In the genomic region with DNA sequence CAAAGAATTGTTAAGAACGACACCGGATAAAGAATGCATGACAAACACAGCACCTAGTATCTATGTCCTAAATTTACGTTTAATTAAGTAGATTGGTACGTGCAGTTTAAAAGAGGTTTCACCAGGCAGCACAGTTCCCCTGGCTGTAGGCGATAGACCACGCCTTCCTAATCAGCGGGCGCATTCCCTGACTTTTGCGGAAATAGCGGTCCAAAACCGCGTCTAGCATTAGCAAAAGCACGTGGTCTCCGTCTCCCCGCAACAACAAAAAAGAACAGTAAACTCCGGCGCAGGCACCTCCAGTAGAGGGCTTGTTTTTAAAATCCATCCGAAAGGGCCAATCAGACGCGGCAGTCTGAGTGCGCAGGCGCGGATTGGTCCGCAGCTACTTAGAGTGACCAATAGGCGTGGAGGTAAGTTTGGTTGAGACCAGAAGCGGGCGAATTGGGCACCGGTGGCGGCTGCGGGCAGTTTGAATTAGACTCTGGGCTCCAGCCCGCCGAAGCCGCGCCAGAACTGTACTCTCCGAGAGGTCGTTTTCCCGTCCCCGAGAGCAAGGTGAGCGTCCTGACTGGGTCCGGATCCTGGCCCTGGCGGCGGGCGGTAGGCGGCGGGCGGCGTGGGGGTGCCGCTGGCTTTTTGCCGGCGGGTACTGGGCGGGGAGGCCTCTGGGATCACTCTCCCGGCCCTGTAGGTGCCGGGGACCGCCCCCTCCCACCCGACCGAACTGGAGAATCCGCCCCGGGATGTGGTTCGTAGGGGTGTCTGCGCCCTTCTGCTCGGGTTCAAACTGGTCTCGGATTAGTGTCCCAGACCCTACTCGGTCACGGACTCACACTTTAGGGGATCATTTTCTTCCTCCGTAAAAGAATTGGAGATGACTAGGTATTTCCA, we compare ENCODE assay signal across 7 cellular contexts.
DNase-seq lines count a peak whose midpoint lies in the region; ATAC-seq and TF ChIP-seq lines count a peak whose summit lies in the region.

A gene with protein sequence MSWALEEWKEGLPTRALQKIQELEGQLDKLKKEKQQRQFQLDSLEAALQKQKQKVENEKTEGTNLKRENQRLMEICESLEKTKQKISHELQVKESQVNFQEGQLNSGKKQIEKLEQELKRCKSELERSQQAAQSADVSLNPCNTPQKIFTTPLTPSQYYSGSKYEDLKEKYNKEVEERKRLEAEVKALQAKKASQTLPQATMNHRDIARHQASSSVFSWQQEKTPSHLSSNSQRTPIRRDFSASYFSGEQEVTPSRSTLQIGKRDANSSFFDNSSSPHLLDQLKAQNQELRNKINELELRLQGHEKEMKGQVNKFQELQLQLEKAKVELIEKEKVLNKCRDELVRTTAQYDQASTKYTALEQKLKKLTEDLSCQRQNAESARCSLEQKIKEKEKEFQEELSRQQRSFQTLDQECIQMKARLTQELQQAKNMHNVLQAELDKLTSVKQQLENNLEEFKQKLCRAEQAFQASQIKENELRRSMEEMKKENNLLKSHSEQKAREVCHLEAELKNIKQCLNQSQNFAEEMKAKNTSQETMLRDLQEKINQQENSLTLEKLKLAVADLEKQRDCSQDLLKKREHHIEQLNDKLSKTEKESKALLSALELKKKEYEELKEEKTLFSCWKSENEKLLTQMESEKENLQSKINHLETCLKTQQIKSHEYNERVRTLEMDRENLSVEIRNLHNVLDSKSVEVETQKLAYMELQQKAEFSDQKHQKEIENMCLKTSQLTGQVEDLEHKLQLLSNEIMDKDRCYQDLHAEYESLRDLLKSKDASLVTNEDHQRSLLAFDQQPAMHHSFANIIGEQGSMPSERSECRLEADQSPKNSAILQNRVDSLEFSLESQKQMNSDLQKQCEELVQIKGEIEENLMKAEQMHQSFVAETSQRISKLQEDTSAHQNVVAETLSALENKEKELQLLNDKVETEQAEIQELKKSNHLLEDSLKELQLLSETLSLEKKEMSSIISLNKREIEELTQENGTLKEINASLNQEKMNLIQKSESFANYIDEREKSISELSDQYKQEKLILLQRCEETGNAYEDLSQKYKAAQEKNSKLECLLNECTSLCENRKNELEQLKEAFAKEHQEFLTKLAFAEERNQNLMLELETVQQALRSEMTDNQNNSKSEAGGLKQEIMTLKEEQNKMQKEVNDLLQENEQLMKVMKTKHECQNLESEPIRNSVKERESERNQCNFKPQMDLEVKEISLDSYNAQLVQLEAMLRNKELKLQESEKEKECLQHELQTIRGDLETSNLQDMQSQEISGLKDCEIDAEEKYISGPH (N-terminal part only) (plus strand): TSS at position 432 of the 894 bp plus-strand sequence. CDS start 10,560 bp downstream, outside the sequence.

- DNase-seq in NCI-H2029 (lab: John Stamatoyannopoulos, UW), result peak; percentile 92
- DNase-seq in T-helper 22 cell (ENCODE audit: low read depth), result peak; percentile 89
- DNase-seq in astrocyte of the hippocampus (ENCODE audit: low read depth, low spot score), result peak; percentile 99
- DNase-seq in hippocampal formation (lab: John Stamatoyannopoulos, UW), result peak; percentile 94
- peak; percentile 98 for DNase-seq in retinal pigment epithelial cell (ENCODE audit: low read depth)

- peak; percentile 50 for TF ChIP-seq POLR2A in GM18505 (IDR thresholded peaks at IDR 0.05; ENCODE audit: borderline replicate concordance, extremely low read depth, insufficient read depth, insufficient read length)

- peak within 1 kb of the TSS; percentile 97 for H3K4me3 ChIP-seq in retinal pigment epithelial cell (ENCODE audit: low read length)

- ATAC-seq in GM18505 (IDR thresholded peaks at IDR 0.05; ENCODE audit: unreplicated experiment) (peak; percentile 99), HG02973 (IDR thresholded peaks at IDR 0.05; ENCODE audit: unreplicated experiment) (peak; percentile 100)

- TF ChIP-seq CTCF in retinal pigment epithelial cell (conservative IDR thresholded peaks at IDR 0.05; ENCODE audit: low read depth, low read length), result peak; percentile 24

Comparison
In these comparisons a context has a peak if more than half of its experiments do, and no peak if none do; other contexts are left out.
1. Peak in every context shown above with its lines: DNase-seq, ATAC-seq and H3K4me3 ChIP-seq.